Comparison of ENCODE assay signal across 1 cellular context in the genomic region with DNA sequence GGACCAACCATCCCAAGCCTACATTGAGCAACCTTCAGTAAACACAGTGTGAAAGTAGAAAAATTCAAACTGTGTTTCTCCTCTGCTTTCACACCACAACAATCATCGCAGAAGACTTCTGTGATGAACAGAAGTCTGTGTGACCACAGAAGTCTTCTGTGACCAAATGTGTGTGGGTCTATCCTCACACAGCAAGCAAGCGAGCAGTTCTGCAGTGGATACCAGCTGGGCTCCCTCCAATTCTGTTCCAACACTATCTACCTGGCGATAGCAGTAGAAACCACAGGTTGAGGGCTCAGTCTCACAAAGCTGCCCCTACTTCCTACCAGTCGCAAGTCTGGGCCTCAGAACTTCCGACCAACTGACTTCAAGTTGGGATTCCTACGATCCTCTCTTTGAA.
TF ChIP-seq lines count a peak whose summit lies in the region.

No MANE protein-coding gene starts in this region.

TF ChIP-seq in HepG2, 621 proteins besides CTCF, POLR2A, EP300 and RAD21:
- TF ChIP-seq, protein P1, sequence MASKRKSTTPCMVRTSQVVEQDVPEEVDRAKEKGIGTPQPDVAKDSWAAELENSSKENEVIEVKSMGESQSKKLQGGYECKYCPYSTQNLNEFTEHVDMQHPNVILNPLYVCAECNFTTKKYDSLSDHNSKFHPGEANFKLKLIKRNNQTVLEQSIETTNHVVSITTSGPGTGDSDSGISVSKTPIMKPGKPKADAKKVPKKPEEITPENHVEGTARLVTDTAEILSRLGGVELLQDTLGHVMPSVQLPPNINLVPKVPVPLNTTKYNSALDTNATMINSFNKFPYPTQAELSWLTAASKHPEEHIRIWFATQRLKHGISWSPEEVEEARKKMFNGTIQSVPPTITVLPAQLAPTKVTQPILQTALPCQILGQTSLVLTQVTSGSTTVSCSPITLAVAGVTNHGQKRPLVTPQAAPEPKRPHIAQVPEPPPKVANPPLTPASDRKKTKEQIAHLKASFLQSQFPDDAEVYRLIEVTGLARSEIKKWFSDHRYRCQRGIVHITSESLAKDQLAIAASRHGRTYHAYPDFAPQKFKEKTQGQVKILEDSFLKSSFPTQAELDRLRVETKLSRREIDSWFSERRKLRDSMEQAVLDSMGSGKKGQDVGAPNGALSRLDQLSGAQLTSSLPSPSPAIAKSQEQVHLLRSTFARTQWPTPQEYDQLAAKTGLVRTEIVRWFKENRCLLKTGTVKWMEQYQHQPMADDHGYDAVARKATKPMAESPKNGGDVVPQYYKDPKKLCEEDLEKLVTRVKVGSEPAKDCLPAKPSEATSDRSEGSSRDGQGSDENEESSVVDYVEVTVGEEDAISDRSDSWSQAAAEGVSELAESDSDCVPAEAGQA (IDR thresholded peaks at IDR 0.05; ENCODE audit: low read depth), result no peak
- TF ChIP-seq, protein P1 (CRISPR knock-in tag; IDR thresholded peaks at IDR 0.05; ENCODE audit: borderline replicate concordance), result no peak
- TF ChIP-seq CEBPB (IDR thresholded peaks at IDR 0.05; ENCODE audit: borderline replicate concordance, low read depth, low read length) (peak; percentile 44; the same call in 1 of the 2 replicates), BCL6 (CRISPR knock-in tag; IDR thresholded peaks at IDR 0.05) (no peak), ZNF816 (CRISPR knock-in tag; IDR thresholded peaks at IDR 0.05; ENCODE audit: borderline replicate concordance) (no peak)
TF ChIP-seq in HepG2: peak in this region for 1.
